Comparison of ENCODE assay signal across 19 cellular contexts in genomic region chr14:64053694-64054669, GRCh38.
A peak's percentile ranks its signal among the peaks of the same experiment; 100 is the strongest.
DNase-seq lines count a peak whose midpoint lies in the region; ATAC-seq, FAIRE-seq and TF ChIP-seq lines count a peak whose summit lies in the region.
"Had no signal": no experiment of that assay in that cellular context is flagged by ENCODE, and none has a peak within 500 bp of the region (broad histone marks: within the 10 kb centered on the region; RNA-seq: fewer than 3 reads in every experiment).

No MANE protein-coding gene starts in this region.

- WGBS in SK-N-SH (ENCODE audit: low lambda C conversion rate): 82% methylated on average over 10 of the region's 10 CpGs

- no peak overlapping the region for H3K4me3 ChIP-seq in SK-N-SH (ENCODE audit: low read depth in 2 of 2, low read length in 1 of 2)
- H3K4me3 ChIP-seq in brain microvascular endothelial cell (ENCODE audit: low read depth, low read length): no peak overlapping the region
- H3K4me3 ChIP-seq in OCI-LY7 (ENCODE audit: low read depth, low read length, poor library complexity, severe bottlenecking): no peak overlapping the region
- H3K4me3 ChIP-seq: skin epidermis, transverse colon had no signal

- POLR2A ChIA-PET in SK-N-SH (lab: Yijun Ruan, JAX) (no interaction called here), OCI-LY7 (lab: Charles Lee) (interaction anchor here (0.6 to 1.6 kb wide), 2 partner anchors 26 to 297 kb away, joined by 3 read pairs; no protein-coding TSS in a partner anchor)

- no peak for TF ChIP-seq EP300 in SK-N-SH (IDR thresholded peaks at IDR 0.05; ENCODE audit: borderline replicate concordance in 1 of 2, low read depth in 1 of 2, low read length in 1 of 2)

- no peaks in the 10 kb centered on the region for H3K4me1 ChIP-seq in SK-N-SH (ENCODE audit: control insufficient read depth in 1 of 2, insufficient read depth in 2 of 2, low read depth in 1 of 2, low read length in 1 of 2)
- no peaks in the 10 kb centered on the region for H3K4me1 ChIP-seq in OCI-LY7 (ENCODE audit: insufficient read depth, low read length, poor library complexity, severe bottlenecking)
- H3K4me1 ChIP-seq: parathyroid adenoma, transverse colon had no signal

- H3K36me3 ChIP-seq in SK-N-SH (replicated peaks in 1 of 2; ENCODE audit: control insufficient read depth in 1 of 2, insufficient read depth in 2 of 2, low read length in 1 of 2) (peaks cover 0 to 15% of the 10 kb centered on the region in 2 experiments), brain microvascular endothelial cell (replicated peaks) (no peaks in the 10 kb centered on the region), OCI-LY7 (ENCODE audit: insufficient read depth, low read length) (peaks cover 78% of the 10 kb centered on the region)

- no peak for TF ChIP-seq CTCF in SK-N-SH (IDR thresholded peaks at IDR 0.05)
- no peak for TF ChIP-seq CTCF in brain microvascular endothelial cell (IDR thresholded peaks at IDR 0.05; ENCODE audit: low read depth, low read length, missing control alignments)
- no peak for TF ChIP-seq CTCF in OCI-LY7 (conservative IDR thresholded peaks at IDR 0.05; ENCODE audit: low read length)

- H3K27ac ChIP-seq in SK-N-SH (ENCODE audit: low read depth in 2 of 2, low read length in 1 of 2): no peak overlapping the region
- peak overlapping the region; percentile 61 for H3K27ac ChIP-seq in brain microvascular endothelial cell
- H3K27ac ChIP-seq in OCI-LY7 (ENCODE audit: low read depth, low read length, poor library complexity, severe bottlenecking): no peak overlapping the region
- H3K27ac ChIP-seq: KMS-11, parathyroid adenoma, skin epidermis, transverse colon had no signal

- H3K9me3 ChIP-seq in SK-N-SH (no peaks in the 10 kb centered on the region), OCI-LY7 (ENCODE audit: low read length) (no peaks in the 10 kb centered on the region)
- H3K9me3 ChIP-seq: transverse colon had no signal

- H3K79me2 ChIP-seq in SK-N-SH (ENCODE audit: insufficient read depth) (no peaks in the 10 kb centered on the region), OCI-LY7 (ENCODE audit: insufficient read depth, low read depth, low read length) (no peaks in the 10 kb centered on the region)
- H3K79me2 ChIP-seq: parathyroid adenoma had no signal

- TF ChIP-seq RAD21 in SK-N-SH (IDR thresholded peaks at IDR 0.05; ENCODE audit: low read length): no peak

- no peaks in the 10 kb centered on the region for H3K9me2 ChIP-seq in SK-N-SH
- no peaks in the 10 kb centered on the region for H3K9me2 ChIP-seq in OCI-LY7 (ENCODE audit: insufficient read depth, low read length)

- H4K20me1 ChIP-seq in SK-N-SH (ENCODE audit: insufficient read depth) (no peaks in the 10 kb centered on the region), OCI-LY7 (ENCODE audit: insufficient read depth, low read length) (no peaks in the 10 kb centered on the region)

- no peak for ATAC-seq in SK-N-SH treated with all-trans-retinoic acid at 6 μM for 48 hours
- ATAC-seq: left lobe of liver had no signal

- peak; percentile 45 for FAIRE-seq in islet of Langerhans (lab: Jason Lieb, UNC)

- BruUV-seq in OCI-LY7 (replicated peaks; lab: Mats Ljungman, UMichigan): no TSS peak

- H3K27me3 ChIP-seq in SK-N-SH (ENCODE audit: insufficient read depth): no peaks in the 10 kb centered on the region
- no peaks in the 10 kb centered on the region for H3K27me3 ChIP-seq in brain microvascular endothelial cell (replicated peaks)
- H3K27me3 ChIP-seq: transverse colon had no signal

- DNase-seq in SK-N-SH (no peak), brain microvascular endothelial cell (peak; percentile 53), NCI-H510A (lab: John Stamatoyannopoulos, UW) (no peak), NCI-H2171 treated with DMSO at 0.1 percent for 48 hours (lab: John Stamatoyannopoulos, UW) (no peak), OCI-LY7 (ENCODE audit: low spot score) (no peak)
- no peak for DNase-seq in activated CD8-positive, alpha-beta memory T cell treated with anti-CD3 and anti-CD28 coated beads, Interleukin-2, amount 50 U/mL, for 4 hours
- DNase-seq: activated CD4-positive, CD25-positive, alpha-beta regulatory T cell; CD4-positive, CD25-positive, alpha-beta regulatory T cell; naive B cell; NCI-H1436 treated with DMSO at 0.1 percent for 48 hours; Right ventricle myocardium superior; stimulated activated CD4-positive, alpha-beta T cell treated with anti-CD3 and anti-CD28 coated beads, Interleukin-4, amount 100 ng/mL, for 24 hours; transverse colon had no signal

- in situ Hi-C loops in brain microvascular endothelial cell (cut with HindIII; ENCODE audit: low pct_ligation_motif_present, low sequenced_read_pairs): no loop called here

- intact Hi-C loops in OCI-LY7 (cut with micrococcal nuclease; ENCODE audit: unreplicated experiment): no loop called here

- no peak overlapping the region for H3K9ac ChIP-seq in SK-N-SH
- H3K9ac ChIP-seq: KMS-11, parathyroid adenoma had no signal

- CTCF ChIA-PET in SK-N-SH (lab: Yijun Ruan, JAX) (interaction anchor here (1.2 to 1.5 kb wide), 2 partner anchors 8 to 30 kb away, joined by 3 to 4 read pairs; no protein-coding TSS in a partner anchor), OCI-LY7 (lab: Charles Lee; ENCODE audit: unreplicated experiment) (no interaction called here)

- peaks cover 11% of the 10 kb centered on the region for H3F3A ChIP-seq in SK-N-SH (replicated peaks; ENCODE audit: insufficient read depth)

- H3K4me2 ChIP-seq in SK-N-SH: no peak overlapping the region
- no peak overlapping the region for H3K4me2 ChIP-seq in OCI-LY7 (ENCODE audit: low read length)
- H3K4me2 ChIP-seq: KMS-11 had no signal

- peak overlapping the region; percentile 2; the same call in 1 of the 2 replicates for H2AFZ ChIP-seq in SK-N-SH (ENCODE audit: low read depth)
- H2AFZ ChIP-seq in OCI-LY7 (ENCODE audit: low read length): no peak overlapping the region
- H2AFZ ChIP-seq: parathyroid adenoma had no signal

TF ChIP-seq in SK-N-SH, 30 proteins besides CTCF, POLR2A, EP300 and RAD21 (continues in another document):
- TF ChIP-seq ELF1 (IDR thresholded peaks at IDR 0.05) (no peak), GATA2 (CRISPR knock-in tag; IDR thresholded peaks at IDR 0.05) (no peak), GABPA (IDR thresholded peaks at IDR 0.05; ENCODE audit: low read depth) (no peak), JUND (IDR thresholded peaks at IDR 0.05) (no peak), TEAD4 (IDR thresholded peaks at IDR 0.05; ENCODE audit: borderline replicate concordance, insufficient read depth) (no peak), NRF1 (IDR thresholded peaks at IDR 0.05; ENCODE audit: low read depth, low read length) (no peak), YY1 (IDR thresholded peaks at IDR 0.05; ENCODE audit: low read depth) (no peak), POLR2AphosphoS5 (IDR thresholded peaks at IDR 0.05; ENCODE audit: low read depth, low read length) (no peak), SMC3 (IDR thresholded peaks at IDR 0.05; ENCODE audit: low read depth, low read length) (no peak), RXRA (IDR thresholded peaks at IDR 0.05; ENCODE audit: borderline replicate concordance, low read depth) (no peak), EZH2phosphoT487 (IDR thresholded peaks at IDR 0.05; ENCODE audit: borderline replicate concordance, low read depth) (no peak)
- TF ChIP-seq, protein P1, sequence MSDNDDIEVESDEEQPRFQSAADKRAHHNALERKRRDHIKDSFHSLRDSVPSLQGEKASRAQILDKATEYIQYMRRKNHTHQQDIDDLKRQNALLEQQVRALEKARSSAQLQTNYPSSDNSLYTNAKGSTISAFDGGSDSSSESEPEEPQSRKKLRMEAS (IDR thresholded peaks at IDR 0.05; ENCODE audit: low read depth): no peak
- TF ChIP-seq, protein P2, sequence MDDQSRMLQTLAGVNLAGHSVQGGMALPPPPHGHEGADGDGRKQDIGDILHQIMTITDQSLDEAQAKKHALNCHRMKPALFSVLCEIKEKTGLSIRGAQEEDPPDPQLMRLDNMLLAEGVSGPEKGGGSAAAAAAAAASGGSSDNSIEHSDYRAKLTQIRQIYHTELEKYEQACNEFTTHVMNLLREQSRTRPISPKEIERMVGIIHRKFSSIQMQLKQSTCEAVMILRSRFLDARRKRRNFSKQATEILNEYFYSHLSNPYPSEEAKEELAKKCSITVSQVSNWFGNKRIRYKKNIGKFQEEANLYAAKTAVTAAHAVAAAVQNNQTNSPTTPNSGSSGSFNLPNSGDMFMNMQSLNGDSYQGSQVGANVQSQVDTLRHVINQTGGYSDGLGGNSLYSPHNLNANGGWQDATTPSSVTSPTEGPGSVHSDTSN (IDR thresholded peaks at IDR 0.05): no peak

TF ChIP-seq in SK-N-SH treated with all-trans-retinoic acid at 6 μM for 48 hours, 23 proteins besides CTCF, POLR2A, EP300 and RAD21:
- TF ChIP-seq GLIS3 (CRISPR knock-in tag; IDR thresholded peaks at IDR 0.05) (no peak), ZNF70 (CRISPR knock-in tag; IDR thresholded peaks at IDR 0.05) (no peak), TCF4 (CRISPR knock-in tag; IDR thresholded peaks at IDR 0.05; ENCODE audit: borderline replicate concordance) (no peak), PPARA (CRISPR knock-in tag; IDR thresholded peaks at IDR 0.05; ENCODE audit: borderline replicate concordance) (no peak), CSRNP3 (CRISPR knock-in tag; IDR thresholded peaks at IDR 0.05) (no peak), ZFP30 (CRISPR knock-in tag; IDR thresholded peaks at IDR 0.05) (no peak), TOX (CRISPR knock-in tag; IDR thresholded peaks at IDR 0.05; ENCODE audit: borderline replicate concordance) (no peak), CSDC2 (CRISPR knock-in tag; IDR thresholded peaks at IDR 0.05) (no peak), ZC3H10 (CRISPR knock-in tag; IDR thresholded peaks at IDR 0.05) (no peak)
TF ChIP-seq in SK-N-SH treated with all-trans-retinoic acid at 6 μM for 48 hours: peak in this region for 0.
